In genomic region chr7:22594020-22594419, GRCh38 we compare ENCODE assay signal across 26 cellular contexts.
"Had no signal": no experiment of that assay in that cellular context is flagged by ENCODE, and none has a peak within 500 bp of the region (broad histone marks: within the 10 kb centered on the region; RNA-seq: fewer than 3 reads in every experiment).

No MANE protein-coding gene starts in this region.

- DNase-seq: activated CD4-positive, alpha-beta memory T cell treated with anti-CD3 and anti-CD28 coated beads for 36 hours; activated CD4-positive, alpha-beta T cell treated with anti-CD3 and anti-CD28 coated beads for 36 hours; activated gamma-delta T cell; activated T-cell treated with anti-CD3 and anti-CD28 coated beads, Interleukin-2, amount 50 U/mL, for 48 hours; amniotic stem cell; body of pancreas; central memory CD4-positive, alpha-beta T cell; cortex of kidney; effector CD4-positive, alpha-beta T cell; esophagus squamous epithelium; hippocampal formation; left ventricle myocardium superior; mesendoderm; nucleus accumbens; posterior cingulate gyrus; retina; stimulated activated CD4-positive, alpha-beta T cell treated with anti-CD3 and anti-CD28 coated beads, Interleukin-15, amount 100 ng/mL, for 24 hours; stimulated activated CD4-positive, alpha-beta T cell treated with anti-CD3 and anti-CD28 coated beads, Interleukin-4, amount 100 ng/mL, for 1 hour; stimulated activated naive B cell treated with anti-CD40 and anti-IgM and Interleukin-4, amounts not matched to agents 10 μg/mL and 1 μg/mL and 100 μg/mL, for 72 hours; substantia nigra; transverse colon had no signal

- H3K27me3 ChIP-seq: body of pancreas, esophagus squamous epithelium, transverse colon, vagina had no signal

- H3K4me3 ChIP-seq: body of pancreas, esophagus squamous epithelium, skin epidermis, transverse colon, vagina had no signal

- H3K36me3 ChIP-seq: esophagus squamous epithelium, transverse colon, vagina had no signal

- H3K27ac Mint-ChIP-seq: activated CD4-positive, alpha-beta memory T cell treated with anti-CD3 and anti-CD28 coated beads for 36 hours; activated CD4-positive, alpha-beta T cell treated with anti-CD3 and anti-CD28 coated beads for 36 hours; activated naive CD8-positive, alpha-beta T cell; nephron; stimulated activated naive B cell treated with anti-CD40 and anti-IgM and Interleukin-4, amounts not matched to agents 10 μg/mL and 1 μg/mL and 100 μg/mL, for 72 hours had no signal

- H3K4me1 Mint-ChIP-seq: activated CD4-positive, alpha-beta T cell treated with anti-CD3 and anti-CD28 coated beads for 36 hours had no signal

- H3K4me3 Mint-ChIP-seq: activated CD4-positive, alpha-beta memory T cell treated with anti-CD3 and anti-CD28 coated beads for 36 hours; activated CD4-positive, alpha-beta T cell treated with anti-CD3 and anti-CD28 coated beads for 36 hours; activated naive CD8-positive, alpha-beta T cell; nephron; stimulated activated naive B cell treated with anti-CD40 and anti-IgM and Interleukin-4, amounts not matched to agents 10 μg/mL and 1 μg/mL and 100 μg/mL, for 72 hours had no signal

- H3K4me1 ChIP-seq: transverse colon had no signal

- H3K36me3 Mint-ChIP-seq: activated CD4-positive, alpha-beta memory T cell treated with anti-CD3 and anti-CD28 coated beads for 36 hours had no signal

- H3K9me3 ChIP-seq: body of pancreas, esophagus squamous epithelium, transverse colon, vagina had no signal

- H3K27me3 Mint-ChIP-seq: stimulated activated naive B cell treated with anti-CD40 and anti-IgM and Interleukin-4, amounts not matched to agents 10 μg/mL and 1 μg/mL and 100 μg/mL, for 72 hours had no signal

- H3K9me3 Mint-ChIP-seq: activated CD4-positive, alpha-beta memory T cell treated with anti-CD3 and anti-CD28 coated beads for 36 hours; nephron had no signal

- H3K27ac ChIP-seq: body of pancreas, esophagus squamous epithelium, skin epidermis, transverse colon, vagina, VCaP had no signal
